In the genomic region with DNA sequence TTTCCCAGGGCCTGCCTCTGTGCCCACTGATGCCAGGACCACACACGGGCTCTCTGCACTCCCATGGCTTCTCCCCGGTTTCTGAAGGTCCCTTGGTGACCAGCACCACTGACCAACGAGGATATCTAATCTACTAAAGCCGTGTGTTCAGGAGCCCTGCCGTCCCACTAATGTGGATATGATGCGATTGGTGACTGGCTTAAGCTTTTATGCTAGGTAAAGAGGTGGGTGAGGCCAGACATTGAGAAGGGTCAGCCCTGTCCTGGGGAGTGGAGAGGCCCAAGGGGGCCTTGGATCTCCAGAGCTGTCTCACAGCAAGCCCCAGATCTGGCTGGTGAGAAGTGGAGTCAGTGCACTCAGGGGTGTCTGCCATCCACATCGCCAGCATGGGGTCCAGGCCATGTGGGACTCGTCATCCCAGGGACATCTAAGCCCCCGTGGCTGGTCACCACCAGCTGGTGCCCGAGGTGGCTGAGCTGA, we compare ENCODE assay signal across 13 cellular contexts.
"Had no signal": no experiment of that assay in that cellular context is flagged by ENCODE, and none has a peak within 500 bp of the region (broad histone marks: within the 10 kb centered on the region; RNA-seq: fewer than 3 reads in every experiment).

No MANE protein-coding gene starts in this region.

- DNase-seq: left lung; stimulated activated CD4-positive, alpha-beta T cell treated with anti-CD3 and anti-CD28 coated beads, Interleukin-2, amount 100 ng/mL, for 48 hours; stimulated activated naive B cell treated with anti-CD40 and anti-IgM and Interleukin-4, amounts not matched to agents 10 μg/mL and 1 μg/mL and 100 μg/mL, for 72 hours; substantia nigra; transverse colon had no signal

- H3K9me3 ChIP-seq: adrenal gland, left lung, transverse colon had no signal

- H3K27ac Mint-ChIP-seq: activated naive CD4-positive, alpha-beta T cell treated with anti-CD3 and anti-CD28 coated beads, Interleukin-2, amount 50 U/mL, for 24 hours; activated T-cell treated with anti-CD3 and anti-CD28 coated beads, Interleukin-2, amount 50 U/mL, for 24 hours; memory B cell; nephron; stimulated activated naive B cell treated with anti-CD40 and anti-IgM and Interleukin-4, amounts not matched to agents 10 μg/mL and 1 μg/mL and 100 μg/mL, for 72 hours had no signal

- H3K4me1 ChIP-seq: adrenal gland had no signal

- H3K27me3 ChIP-seq: adrenal gland, dorsolateral prefrontal cortex, hepatocyte, left lung, transverse colon had no signal

- ATAC-seq: left lung; stimulated activated naive B cell treated with anti-CD40 and anti-IgM and Interleukin-4, amounts not matched to agents 10 μg/mL and 1 μg/mL and 100 μg/mL, for 72 hours had no signal

- H3K4me3 Mint-ChIP-seq: activated naive CD4-positive, alpha-beta T cell treated with anti-CD3 and anti-CD28 coated beads, Interleukin-2, amount 50 U/mL, for 24 hours; activated T-cell treated with anti-CD3 and anti-CD28 coated beads, Interleukin-2, amount 50 U/mL, for 24 hours; memory B cell; nephron; stimulated activated naive B cell treated with anti-CD40 and anti-IgM and Interleukin-4, amounts not matched to agents 10 μg/mL and 1 μg/mL and 100 μg/mL, for 72 hours had no signal

- H3K4me1 Mint-ChIP-seq: activated naive CD4-positive, alpha-beta T cell treated with anti-CD3 and anti-CD28 coated beads, Interleukin-2, amount 50 U/mL, for 24 hours had no signal

- H3K9me3 Mint-ChIP-seq: activated naive CD4-positive, alpha-beta T cell treated with anti-CD3 and anti-CD28 coated beads, Interleukin-2, amount 50 U/mL, for 24 hours; activated T-cell treated with anti-CD3 and anti-CD28 coated beads, Interleukin-2, amount 50 U/mL, for 24 hours had no signal

- H3K36me3 Mint-ChIP-seq: activated naive CD4-positive, alpha-beta T cell treated with anti-CD3 and anti-CD28 coated beads, Interleukin-2, amount 50 U/mL, for 24 hours; memory B cell; stimulated activated naive B cell treated with anti-CD40 and anti-IgM and Interleukin-4, amounts not matched to agents 10 μg/mL and 1 μg/mL and 100 μg/mL, for 72 hours had no signal

- H3K27ac ChIP-seq: adrenal gland, dorsolateral prefrontal cortex, hepatocyte, left lung, SK-N-MC, transverse colon had no signal

- H3K36me3 ChIP-seq: adrenal gland, left lung, transverse colon had no signal

- H3K4me3 ChIP-seq: adrenal gland, dorsolateral prefrontal cortex, hepatocyte, left lung, SK-N-MC, transverse colon had no signal
